8 cellular contexts compared by ENCODE assay signal in the genomic region with DNA sequence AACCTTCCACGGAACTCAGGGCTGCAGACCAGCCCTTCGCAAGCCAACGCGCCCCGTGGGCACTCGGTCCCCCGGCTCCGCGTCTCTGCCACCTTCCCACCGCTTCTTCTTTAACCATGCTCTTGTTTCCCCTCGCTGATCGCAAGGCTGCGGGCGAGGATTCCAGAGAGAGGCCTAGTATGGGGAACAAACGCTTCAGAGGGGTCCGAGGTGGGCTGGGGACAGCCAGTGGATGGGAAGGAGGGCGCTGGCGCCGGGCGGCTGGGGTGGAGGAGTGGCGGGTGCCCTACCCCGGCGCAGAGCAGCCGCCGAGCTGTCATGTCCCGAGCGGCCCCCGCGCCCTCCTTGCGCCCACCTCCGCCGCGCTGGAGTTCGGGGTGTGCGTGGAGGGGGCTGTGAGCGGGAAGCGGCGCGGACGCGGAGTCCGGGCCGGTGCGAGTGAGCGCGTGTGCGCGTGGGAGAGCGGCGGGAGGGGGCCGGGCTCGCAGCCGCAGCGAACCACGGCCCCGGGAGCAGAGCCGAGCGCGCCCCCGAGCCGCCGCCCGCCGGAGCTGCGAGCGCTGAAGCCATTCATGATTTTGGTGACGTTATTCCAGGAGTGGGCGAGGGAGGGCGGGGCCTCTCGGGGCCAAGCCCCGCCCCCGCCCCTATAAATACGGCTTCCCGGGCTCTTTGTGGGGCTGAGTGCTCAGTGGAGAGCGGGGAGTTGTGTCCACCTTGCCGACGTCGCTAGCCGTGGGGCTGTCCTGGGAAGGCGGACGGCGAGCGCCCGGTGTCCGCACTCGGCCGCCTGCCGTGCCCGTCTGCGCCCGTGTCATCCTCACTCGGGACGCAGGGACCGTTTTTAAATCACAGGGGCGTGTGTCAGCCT. TPM values are rescaled to one million over a fixed set of nuclear protein-coding genes. Genes with fewer than 3 reads are reported as not detected.
DNase-seq lines count a peak whose midpoint lies in the region; ATAC-seq and TF ChIP-seq lines count a peak whose summit lies in the region.

A gene (plus strand): TSS at position 680 of the 871 bp plus-strand sequence. CDS start 205 bp downstream, outside the sequence.

- no peaks in the 10 kb centered on the region for H3K9me3 ChIP-seq in ovary
- H3K9me3 ChIP-seq in thymus (ENCODE audit: control insufficient read depth) = no peaks in the 10 kb centered on the region

- H3K27ac ChIP-seq in ovary = peak within 1 kb of the TSS; percentile 81 to 95
- H3K27ac ChIP-seq in thymus (ENCODE audit: low read depth) = peak within 1 kb of the TSS; percentile 100

- no peak for TF ChIP-seq CTCF in ovary (IDR thresholded peaks at IDR 0.05)

- TF ChIP-seq RAD21 in Ishikawa (IDR thresholded peaks at IDR 0.05; ENCODE audit: low read depth) = no peak

- 0% methylated on average over 62 to 95 of the region's 95 CpGs for WGBS in ovary, 3 donors
- under 1% methylated on average over 95 of the region's 95 CpGs for WGBS in thymus

- H3K27me3 ChIP-seq in ovary = no peaks in the 10 kb centered on the region
- H3K27me3 ChIP-seq in thymus (ENCODE audit: control insufficient read depth, insufficient read depth) = no peaks in the 10 kb centered on the region

- peak within 1 kb of the TSS; percentile 75 to 98 for H3K27ac Mint-ChIP-seq in activated naive CD4-positive, alpha-beta T cell treated with anti-CD3 and anti-CD28 coated beads, Interleukin-2, amount 50 U/mL, for 72 hours

- intact Hi-C loops in head of caudate nucleus (cut with DNase I) = no loop called here
- intact Hi-C loops in ovary (cut with DNase I) = loop anchor here in 2 of 4 donors (5.0 to 10.0 kb wide), 3 partner anchors 176 to 254 kb away; no protein-coding TSS in a partner anchor

- TF ChIP-seq EP300 in Ishikawa (IDR thresholded peaks at IDR 0.05; ENCODE audit: borderline replicate concordance) (no peak), ovary (IDR thresholded peaks at IDR 0.05) (no peak)

- peak; percentile 45 for ATAC-seq in GM21381 (IDR thresholded peaks at IDR 0.05; ENCODE audit: unreplicated experiment)
- ATAC-seq in activated naive CD4-positive, alpha-beta T cell treated with anti-CD3 and anti-CD28 coated beads, Interleukin-2, amount 50 U/mL, for 72 hours = peak; percentile 17 to 43

- H3K4me1 ChIP-seq in ovary (ENCODE audit: insufficient read depth) (peaks cover 13% of the 10 kb centered on the region), thymus (ENCODE audit: control insufficient read depth, insufficient read depth, low read length) (peaks cover 21% of the 10 kb centered on the region)

- H3K4me3 ChIP-seq in ovary (peak within 1 kb of the TSS; percentile 71), thymus (ENCODE audit: low read length) (peak within 1 kb of the TSS; percentile 72)

- H3K36me3 ChIP-seq in ovary = no peaks in the 10 kb centered on the region
- H3K36me3 ChIP-seq in thymus (ENCODE audit: control insufficient read depth, insufficient read depth) = peaks cover 17% of the 10 kb centered on the region

- TF ChIP-seq POLR2A in ovary (IDR thresholded peaks at IDR 0.05) = peak; percentile 98

- DNase-seq in COLO668 (lab: John Stamatoyannopoulos, UW; ENCODE audit: unreplicated experiment) (peak; percentile 27), SKM-1 (lab: John Stamatoyannopoulos, UW; ENCODE audit: unreplicated experiment) (peak; percentile 57), head of caudate nucleus (peak; percentile 59 to 95 (median 84)), ovary (peak; percentile 92 to 97 (median 94))
- peak; percentile 80 to 86 for DNase-seq in activated naive CD4-positive, alpha-beta T cell treated with anti-CD3 and anti-CD28 coated beads, Interleukin-2, amount 50 U/mL, for 72 hours (ENCODE audit: low spot score in 2 of 2)

- peaks cover 14 to 20% of the 10 kb centered on the region in 2 donors for H3K36me3 Mint-ChIP-seq in activated naive CD4-positive, alpha-beta T cell treated with anti-CD3 and anti-CD28 coated beads, Interleukin-2, amount 50 U/mL, for 72 hours

- no peaks in the 10 kb centered on the region for H3K9me3 Mint-ChIP-seq in activated naive CD4-positive, alpha-beta T cell treated with anti-CD3 and anti-CD28 coated beads, Interleukin-2, amount 50 U/mL, for 72 hours

TF ChIP-seq in Ishikawa, 13 proteins besides CTCF, POLR2A, EP300 and RAD21:
- no peak for TF ChIP-seq NFIC (IDR thresholded peaks at IDR 0.05)
- no peak for TF ChIP-seq CREB1 (IDR thresholded peaks at IDR 0.05; ENCODE audit: low read depth)
- TF ChIP-seq FOXM1 (IDR thresholded peaks at IDR 0.05; ENCODE audit: borderline replicate concordance, low read depth) = no peak
- TF ChIP-seq, protein P1, sequence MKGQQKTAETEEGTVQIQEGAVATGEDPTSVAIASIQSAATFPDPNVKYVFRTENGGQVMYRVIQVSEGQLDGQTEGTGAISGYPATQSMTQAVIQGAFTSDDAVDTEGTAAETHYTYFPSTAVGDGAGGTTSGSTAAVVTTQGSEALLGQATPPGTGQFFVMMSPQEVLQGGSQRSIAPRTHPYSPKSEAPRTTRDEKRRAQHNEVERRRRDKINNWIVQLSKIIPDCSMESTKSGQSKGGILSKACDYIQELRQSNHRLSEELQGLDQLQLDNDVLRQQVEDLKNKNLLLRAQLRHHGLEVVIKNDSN (IDR thresholded peaks at IDR 0.05) = no peak
- peak; percentile 64; the same call in 1 of the 2 replicates for TF ChIP-seq TAF1 (IDR thresholded peaks at IDR 0.05; ENCODE audit: low read depth)
- TF ChIP-seq YY1 (IDR thresholded peaks at IDR 0.05; ENCODE audit: low read depth) = no peak
- TF ChIP-seq ZBTB7A (IDR thresholded peaks at IDR 0.05; ENCODE audit: low read depth) = peak; percentile 83
- TF ChIP-seq CEBPB (IDR thresholded peaks at IDR 0.05) = no peak
- TF ChIP-seq, protein P2, sequence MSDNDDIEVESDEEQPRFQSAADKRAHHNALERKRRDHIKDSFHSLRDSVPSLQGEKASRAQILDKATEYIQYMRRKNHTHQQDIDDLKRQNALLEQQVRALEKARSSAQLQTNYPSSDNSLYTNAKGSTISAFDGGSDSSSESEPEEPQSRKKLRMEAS (IDR thresholded peaks at IDR 0.05) = peak; percentile 52; the same call in 1 of the 2 replicates
- TF ChIP-seq TEAD4 (IDR thresholded peaks at IDR 0.05) = no peak
- no peak for TF ChIP-seq TCF12 (IDR thresholded peaks at IDR 0.05; ENCODE audit: low read depth)
- TF ChIP-seq EGR1 (IDR thresholded peaks at IDR 0.05) = peak; percentile 72
- TF ChIP-seq, protein P3, sequence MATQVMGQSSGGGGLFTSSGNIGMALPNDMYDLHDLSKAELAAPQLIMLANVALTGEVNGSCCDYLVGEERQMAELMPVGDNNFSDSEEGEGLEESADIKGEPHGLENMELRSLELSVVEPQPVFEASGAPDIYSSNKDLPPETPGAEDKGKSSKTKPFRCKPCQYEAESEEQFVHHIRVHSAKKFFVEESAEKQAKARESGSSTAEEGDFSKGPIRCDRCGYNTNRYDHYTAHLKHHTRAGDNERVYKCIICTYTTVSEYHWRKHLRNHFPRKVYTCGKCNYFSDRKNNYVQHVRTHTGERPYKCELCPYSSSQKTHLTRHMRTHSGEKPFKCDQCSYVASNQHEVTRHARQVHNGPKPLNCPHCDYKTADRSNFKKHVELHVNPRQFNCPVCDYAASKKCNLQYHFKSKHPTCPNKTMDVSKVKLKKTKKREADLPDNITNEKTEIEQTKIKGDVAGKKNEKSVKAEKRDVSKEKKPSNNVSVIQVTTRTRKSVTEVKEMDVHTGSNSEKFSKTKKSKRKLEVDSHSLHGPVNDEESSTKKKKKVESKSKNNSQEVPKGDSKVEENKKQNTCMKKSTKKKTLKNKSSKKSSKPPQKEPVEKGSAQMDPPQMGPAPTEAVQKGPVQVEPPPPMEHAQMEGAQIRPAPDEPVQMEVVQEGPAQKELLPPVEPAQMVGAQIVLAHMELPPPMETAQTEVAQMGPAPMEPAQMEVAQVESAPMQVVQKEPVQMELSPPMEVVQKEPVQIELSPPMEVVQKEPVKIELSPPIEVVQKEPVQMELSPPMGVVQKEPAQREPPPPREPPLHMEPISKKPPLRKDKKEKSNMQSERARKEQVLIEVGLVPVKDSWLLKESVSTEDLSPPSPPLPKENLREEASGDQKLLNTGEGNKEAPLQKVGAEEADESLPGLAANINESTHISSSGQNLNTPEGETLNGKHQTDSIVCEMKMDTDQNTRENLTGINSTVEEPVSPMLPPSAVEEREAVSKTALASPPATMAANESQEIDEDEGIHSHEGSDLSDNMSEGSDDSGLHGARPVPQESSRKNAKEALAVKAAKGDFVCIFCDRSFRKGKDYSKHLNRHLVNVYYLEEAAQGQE (IDR thresholded peaks at IDR 0.05; ENCODE audit: low read depth) = no peak

RNA-seq across cellular contexts. Expression of the gene that starts here (rescaled TPM):
- total RNA-seq in activated naive CD4-positive, alpha-beta T cell treated with anti-CD3 and anti-CD28 coated beads, Interleukin-2, amount 50 U/mL, for 72 hours = 10 to 100 TPM; 67.0 to 88.2 TPM
- total RNA-seq in ovary = 100 to 1,000 TPM in 5 of 7 donors, 10 to 100 TPM in 2; 50.4 to 260 (median 121) TPM
- polyA plus RNA-seq in ovary = 10 to 100 TPM; 59.7 to 64.5 TPM
- 88.9 TPM for polyA plus RNA-seq in thymus

Comparison
In these comparisons a context has a peak if more than half of its experiments do, and no peak if none do; other contexts are left out.
1. Peak in every context shown above with its lines: DNase-seq, ATAC-seq, H3K4me3 ChIP-seq and H3K27ac ChIP-seq.
2. DNase-seq: peak in every context shown above with its lines; median percentile 94 in ovary; 84 in head of caudate nucleus; 83 in activated naive CD4-positive, alpha-beta T cell treated with anti-CD3 and anti-CD28 coated beads, Interleukin-2, amount 50 U/mL, for 72 hours; 57 in SKM-1; 27 in COLO668.